ENCODE assay signal across 20 cellular contexts in the genomic region with DNA sequence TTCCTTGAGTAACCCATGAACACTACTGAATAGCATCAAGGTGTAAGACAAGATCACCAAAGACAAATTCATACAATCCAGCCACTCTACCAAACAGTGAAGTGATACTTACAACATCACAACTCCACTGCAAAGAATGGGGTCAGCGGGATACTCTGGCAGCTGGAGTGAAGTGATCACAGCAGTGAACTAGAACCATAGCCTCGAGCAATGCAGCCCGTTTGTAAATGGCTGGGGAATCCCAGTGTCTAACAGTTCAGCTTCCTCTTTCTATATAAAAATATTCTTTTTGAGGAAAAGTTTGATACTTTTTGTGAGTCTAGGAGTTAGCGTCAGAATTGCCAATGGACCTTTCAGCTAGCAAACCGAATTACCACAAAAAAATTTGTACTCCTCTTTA.
"Had no signal": no experiment of that assay in that cellular context is flagged by ENCODE, and none has a peak within 500 bp of the region (broad histone marks: within the 10 kb centered on the region; RNA-seq: fewer than 3 reads in every experiment).

No MANE protein-coding gene starts in this region.

- H3K36me3 ChIP-seq: esophagus squamous epithelium, lower lobe of right lung, right atrium auricular region, transverse colon, vagina had no signal

- H3K27me3 ChIP-seq: esophagus squamous epithelium, right atrium auricular region, transverse colon, vagina had no signal

- H3K27ac Mint-ChIP-seq: activated B cell treated with CpG ODN at 0.5 μM for 24 hours; activated CD8-positive, alpha-beta T cell treated with anti-CD3 and anti-CD28 coated beads for 36 hours; activated naive CD4-positive, alpha-beta T cell treated with anti-CD3 and anti-CD28 coated beads, Interleukin-2, amount 50 U/mL, for 72 hours; naive thymus-derived CD4-positive, alpha-beta T cell had no signal

- ATAC-seq: activated CD8-positive, alpha-beta T cell treated with anti-CD3 and anti-CD28 coated beads for 36 hours; activated naive CD4-positive, alpha-beta T cell treated with anti-CD3 and anti-CD28 coated beads, Interleukin-2, amount 50 U/mL, for 72 hours; lower lobe of right lung; naive thymus-derived CD4-positive, alpha-beta T cell had no signal

- H3K4me1 ChIP-seq: esophagus squamous epithelium, lower lobe of right lung, vagina had no signal

- H3K4me3 Mint-ChIP-seq: activated B cell treated with CpG ODN at 0.5 μM for 24 hours; activated CD8-positive, alpha-beta T cell treated with anti-CD3 and anti-CD28 coated beads for 36 hours; naive thymus-derived CD4-positive, alpha-beta T cell had no signal

- DNase-seq: activated B cell treated with CpG ODN at 0.5 μM for 24 hours; activated CD4-positive, alpha-beta T cell treated with anti-CD3 and anti-CD28 coated beads for 48 hours; activated CD8-positive, alpha-beta memory T cell treated with anti-CD3 and anti-CD28 coated beads, Interleukin-2, amount 50 U/mL, for 4 hours; activated CD8-positive, alpha-beta T cell treated with anti-CD3 and anti-CD28 coated beads for 36 hours; activated effector memory CD4-positive, alpha-beta T cell treated with anti-CD3 and anti-CD28 coated beads, Interleukin-2, amount 50 U/mL, for 16 hours; activated T-cell treated with anti-CD3 and anti-CD28 coated beads, Interleukin-2, amount 50 U/mL, for 48 hours; effector CD4-positive, alpha-beta T cell; esophagus squamous epithelium; glutamatergic neuron; lower lobe of right lung; naive thymus-derived CD4-positive, alpha-beta T cell; posterior cingulate gyrus; stimulated activated CD4-positive, alpha-beta T cell treated with anti-CD3 and anti-CD28 coated beads, Interleukin-2, amount 100 ng/mL, for 48 hours; stimulated activated naive CD4-positive, alpha-beta T cell; T-helper 2 cell; transverse colon had no signal

- H3K27ac ChIP-seq: coronary artery, esophagus squamous epithelium, lower lobe of right lung, right atrium auricular region, transverse colon, vagina had no signal

- H3K27me3 Mint-ChIP-seq: activated B cell treated with CpG ODN at 0.5 μM for 24 hours; activated CD8-positive, alpha-beta T cell treated with anti-CD3 and anti-CD28 coated beads for 36 hours had no signal

- H3K9me3 Mint-ChIP-seq: activated CD8-positive, alpha-beta T cell treated with anti-CD3 and anti-CD28 coated beads for 36 hours had no signal

- H3K4me3 ChIP-seq: coronary artery, esophagus squamous epithelium, lower lobe of right lung, right atrium auricular region, transverse colon, vagina had no signal

- H3K9me3 ChIP-seq: esophagus squamous epithelium, lower lobe of right lung, right atrium auricular region, transverse colon, vagina had no signal
